Comparison of ENCODE assay signal across 1 cellular context in the genomic region with DNA sequence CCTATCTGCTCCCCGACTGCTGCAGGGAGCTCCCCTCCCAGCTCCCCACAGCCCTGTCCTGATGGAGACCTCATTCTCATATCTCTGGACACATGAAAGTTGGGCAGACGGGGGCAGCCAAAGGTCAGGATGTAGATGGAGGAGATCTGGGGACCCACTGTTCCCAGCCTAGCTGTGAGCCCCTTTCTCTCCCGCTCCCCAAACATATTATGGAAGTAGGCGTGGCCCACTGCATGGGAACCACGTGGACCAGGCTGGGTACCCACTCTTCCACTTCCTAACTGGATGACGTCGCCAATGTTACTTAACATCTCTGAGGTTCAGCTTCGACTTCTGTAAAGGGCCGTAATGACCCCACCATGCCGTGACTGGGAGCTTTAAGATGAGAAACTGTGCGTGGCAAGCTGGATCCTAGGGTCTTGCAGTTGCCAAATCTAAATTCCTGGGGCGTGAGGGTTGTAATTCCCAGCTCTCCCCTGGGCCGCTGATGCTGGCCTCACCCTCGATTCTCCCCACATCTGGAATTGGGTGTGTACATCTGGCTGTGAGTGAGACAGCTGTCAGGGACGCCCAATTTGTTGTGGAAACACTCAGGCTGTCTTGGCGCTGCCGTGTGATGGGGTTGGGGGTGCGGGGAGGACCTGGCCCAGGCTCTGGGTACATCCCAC.
A peak's percentile ranks its signal among the peaks of the same experiment; 100 is the strongest.
TF ChIP-seq lines count a peak whose summit lies in the region.

No MANE protein-coding gene starts in this region.

TF ChIP-seq in K562, 482 proteins besides CTCF, POLR2A, EP300 and RAD21:
- TF ChIP-seq ZNF830 (CRISPR knock-in tag; IDR thresholded peaks at IDR 0.05) (no peak), ATF7 (IDR thresholded peaks at IDR 0.05) (peak; percentile 83), ZBTB33 (CRISPR knock-in tag; IDR thresholded peaks at IDR 0.05) (0 out of 2 replicates have a peak, but pooled peaks have one; percentile 11), NCOR1 (IDR thresholded peaks at IDR 0.05) (no peak), ATF3 (IDR thresholded peaks at IDR 0.05) (peak; percentile 55), ATF3 (CRISPR knock-in tag; conservative IDR thresholded peaks at IDR 0.05) (no peak), ZBTB7A (IDR thresholded peaks at IDR 0.05; ENCODE audit: borderline replicate concordance, control insufficient read depth, low read depth, low read length) (0 out of 2 replicates have a peak, but pooled peaks have one; percentile 5), AFF1 (IDR thresholded peaks at IDR 0.05; ENCODE audit: low read depth in 1 of 2, partially characterized antibody in 2 of 2) (no peak), SIN3A (IDR thresholded peaks at IDR 0.05; ENCODE audit: borderline replicate concordance in 2 of 2, control insufficient read depth in 1 of 2, low read depth in 2 of 2, low read length in 2 of 2) (0 out of 4 replicates have a peak, but pooled peaks of 1 of the 2 experiments have one; percentile 6), ZNF384 (IDR thresholded peaks at IDR 0.05; ENCODE audit: low read depth, low read length) (no peak), HDAC1 (IDR thresholded peaks at IDR 0.05) (0 out of 4 replicates have a peak, but pooled peaks of 1 of the 2 experiments have one; percentile 12), MEF2A (IDR thresholded peaks at IDR 0.05; ENCODE audit: control insufficient read depth, low read depth, low read length) (no peak), ATF1 (CRISPR knock-in tag; IDR thresholded peaks at IDR 0.05) (no peak), ATF1 (tag; IDR thresholded peaks at IDR 0.05) (peak; percentile 27; the same call in 1 of the 2 replicates), ZNF740 (CRISPR knock-in tag; IDR thresholded peaks at IDR 0.05) (0 out of 2 replicates have a peak, but pooled peaks have one; percentile 37), ZNF740 (tag; IDR thresholded peaks at IDR 0.05) (no peak), ZBTB17 (CRISPR knock-in tag; IDR thresholded peaks at IDR 0.05) (no peak)
- TF ChIP-seq, protein P1, sequence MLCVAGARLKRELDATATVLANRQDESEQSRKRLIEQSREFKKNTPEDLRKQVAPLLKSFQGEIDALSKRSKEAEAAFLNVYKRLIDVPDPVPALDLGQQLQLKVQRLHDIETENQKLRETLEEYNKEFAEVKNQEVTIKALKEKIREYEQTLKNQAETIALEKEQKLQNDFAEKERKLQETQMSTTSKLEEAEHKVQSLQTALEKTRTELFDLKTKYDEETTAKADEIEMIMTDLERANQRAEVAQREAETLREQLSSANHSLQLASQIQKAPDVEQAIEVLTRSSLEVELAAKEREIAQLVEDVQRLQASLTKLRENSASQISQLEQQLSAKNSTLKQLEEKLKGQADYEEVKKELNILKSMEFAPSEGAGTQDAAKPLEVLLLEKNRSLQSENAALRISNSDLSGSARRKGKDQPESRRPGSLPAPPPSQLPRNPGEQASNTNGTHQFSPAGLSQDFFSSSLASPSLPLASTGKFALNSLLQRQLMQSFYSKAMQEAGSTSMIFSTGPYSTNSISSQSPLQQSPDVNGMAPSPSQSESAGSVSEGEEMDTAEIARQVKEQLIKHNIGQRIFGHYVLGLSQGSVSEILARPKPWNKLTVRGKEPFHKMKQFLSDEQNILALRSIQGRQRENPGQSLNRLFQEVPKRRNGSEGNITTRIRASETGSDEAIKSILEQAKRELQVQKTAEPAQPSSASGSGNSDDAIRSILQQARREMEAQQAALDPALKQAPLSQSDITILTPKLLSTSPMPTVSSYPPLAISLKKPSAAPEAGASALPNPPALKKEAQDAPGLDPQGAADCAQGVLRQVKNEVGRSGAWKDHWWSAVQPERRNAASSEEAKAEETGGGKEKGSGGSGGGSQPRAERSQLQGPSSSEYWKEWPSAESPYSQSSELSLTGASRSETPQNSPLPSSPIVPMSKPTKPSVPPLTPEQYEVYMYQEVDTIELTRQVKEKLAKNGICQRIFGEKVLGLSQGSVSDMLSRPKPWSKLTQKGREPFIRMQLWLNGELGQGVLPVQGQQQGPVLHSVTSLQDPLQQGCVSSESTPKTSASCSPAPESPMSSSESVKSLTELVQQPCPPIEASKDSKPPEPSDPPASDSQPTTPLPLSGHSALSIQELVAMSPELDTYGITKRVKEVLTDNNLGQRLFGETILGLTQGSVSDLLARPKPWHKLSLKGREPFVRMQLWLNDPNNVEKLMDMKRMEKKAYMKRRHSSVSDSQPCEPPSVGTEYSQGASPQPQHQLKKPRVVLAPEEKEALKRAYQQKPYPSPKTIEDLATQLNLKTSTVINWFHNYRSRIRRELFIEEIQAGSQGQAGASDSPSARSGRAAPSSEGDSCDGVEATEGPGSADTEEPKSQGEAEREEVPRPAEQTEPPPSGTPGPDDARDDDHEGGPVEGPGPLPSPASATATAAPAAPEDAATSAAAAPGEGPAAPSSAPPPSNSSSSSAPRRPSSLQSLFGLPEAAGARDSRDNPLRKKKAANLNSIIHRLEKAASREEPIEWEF (CRISPR knock-in tag; IDR thresholded peaks at IDR 0.05), result no peak
